Comparison of ENCODE assay signal across 8 cellular contexts in genomic region chr14:89618309-89618708, GRCh38.
DNase-seq lines count a peak whose midpoint lies in the region; ATAC-seq and TF ChIP-seq lines count a peak whose summit lies in the region.

No MANE protein-coding gene starts in this region.

- H3K9me3 ChIP-seq in neutrophil, result no peaks in the 10 kb centered on the region

- H3K27me3 ChIP-seq in foreskin keratinocyte (no peaks in the 10 kb centered on the region), neutrophil (no peaks in the 10 kb centered on the region)

- no peaks in the 10 kb centered on the region for H3K27me3 Mint-ChIP-seq in activated CD4-positive, alpha-beta T cell treated with anti-CD3 and anti-CD28 coated beads for 36 hours
- no peaks in the 10 kb centered on the region for H3K27me3 Mint-ChIP-seq in T-helper 2 cell treated with Interferon-gamma antibody and Interleukin-4, amounts not matched to agents 5 μg/mL and 100 μg/mL, for 36 hours (ENCODE audit: low read depth)

- H3K27ac ChIP-seq in foreskin keratinocyte (peak overlapping the region; percentile 55), neutrophil (peak overlapping the region; percentile 86)

- peaks cover 9% of the 10 kb centered on the region for H3K36me3 Mint-ChIP-seq in activated CD4-positive, alpha-beta T cell treated with anti-CD3 and anti-CD28 coated beads for 36 hours (ENCODE audit: low read depth)
- H3K36me3 Mint-ChIP-seq in T-helper 2 cell treated with Interferon-gamma antibody and Interleukin-4, amounts not matched to agents 5 μg/mL and 100 μg/mL, for 36 hours (ENCODE audit: low read depth), result peaks cover 16% of the 10 kb centered on the region

- TF ChIP-seq CTCF in foreskin keratinocyte (conservative IDR thresholded peaks at IDR 0.05), result no peak
- TF ChIP-seq CTCF in neutrophil (IDR thresholded peaks at IDR 0.05), result no peak

- CTCF ChIA-PET in activated CD4-positive, alpha-beta T cell treated with anti-CD3 and anti-CD28 coated beads for 36 hours (lab: Charles Lee), result interaction anchor here (1.0 kb wide), 2 partner anchors 170 to 188 kb away, joined by 3 to 4 read pairs; no protein-coding TSS in a partner anchor

- H3K27ac Mint-ChIP-seq in activated CD4-positive, alpha-beta T cell treated with anti-CD3 and anti-CD28 coated beads for 36 hours, result peak overlapping the region; percentile 97
- H3K27ac Mint-ChIP-seq in T-helper 2 cell treated with Interferon-gamma antibody and Interleukin-4, amounts not matched to agents 5 μg/mL and 100 μg/mL, for 36 hours, result peak overlapping the region; percentile 94

- peaks cover 72% of the 10 kb centered on the region for H3K4me1 Mint-ChIP-seq in activated CD4-positive, alpha-beta T cell treated with anti-CD3 and anti-CD28 coated beads for 36 hours
- peaks cover 66% of the 10 kb centered on the region for H3K4me1 Mint-ChIP-seq in T-helper 2 cell treated with Interferon-gamma antibody and Interleukin-4, amounts not matched to agents 5 μg/mL and 100 μg/mL, for 36 hours (ENCODE audit: low read depth)

- POLR2A ChIA-PET in activated CD4-positive, alpha-beta T cell treated with anti-CD3 and anti-CD28 coated beads for 36 hours (lab: Charles Lee), result interaction anchor here (0.6 to 1.5 kb wide), 3 partner anchors 34 to 200 kb away, joined by 3 to 5 read pairs (median 3); no protein-coding TSS in a partner anchor

- H3K9me3 Mint-ChIP-seq in activated CD4-positive, alpha-beta T cell treated with anti-CD3 and anti-CD28 coated beads for 36 hours (ENCODE audit: low read depth), result no peaks in the 10 kb centered on the region
- H3K9me3 Mint-ChIP-seq in T-helper 2 cell treated with Interferon-gamma antibody and Interleukin-4, amounts not matched to agents 5 μg/mL and 100 μg/mL, for 36 hours, result no peaks in the 10 kb centered on the region

- peak overlapping the region; percentile 65 to 78 for H3K4me3 ChIP-seq in neutrophil (ENCODE audit: low read depth in 1 of 2, low read length in 1 of 2)

- H3K36me3 ChIP-seq in neutrophil, result no peaks in the 10 kb centered on the region

- intact Hi-C loops in activated CD4-positive, alpha-beta T cell treated with anti-CD3 and anti-CD28 coated beads for 36 hours (cut with DNase I, micrococcal nuclease), result loop anchor here (5.0 to 10.0 kb wide), 7 partner anchors 84 to 1614 kb away; partner anchors contain the start of genes GPR65 (in 1 of the 2), RPS6KA5 (in 1 of the 2) and TDP1 (in 1 of the 2)

- H3K4me3 Mint-ChIP-seq in activated CD4-positive, alpha-beta T cell treated with anti-CD3 and anti-CD28 coated beads for 36 hours, result peak overlapping the region; percentile 95
- H3K4me3 Mint-ChIP-seq in T-helper 2 cell treated with Interferon-gamma antibody and Interleukin-4, amounts not matched to agents 5 μg/mL and 100 μg/mL, for 36 hours, result peak overlapping the region; percentile 93

- DNase-seq in activated CD4-positive, alpha-beta T cell treated with anti-CD3 and anti-CD28 coated beads for 36 hours, result no peak
- no peak for DNase-seq in activated CD4-positive, alpha-beta T cell treated with anti-CD3 and anti-CD28 coated beads for 4 hours
- DNase-seq in T-helper 2 cell treated with Interferon-gamma antibody and Interleukin-4, amounts not matched to agents 5 μg/mL and 100 μg/mL, for 36 hours (ENCODE audit: low spot score), result no peak
- DNase-seq in foreskin keratinocyte, result peak in 1 of 2 donors; percentile 18
- no peak for DNase-seq in HPDE6-E6E7 (ENCODE audit: extremely low spot score)

- H3K4me1 ChIP-seq in foreskin keratinocyte (peaks cover 9% of the 10 kb centered on the region), neutrophil (ENCODE audit: control insufficient read depth in 1 of 2, insufficient read depth in 1 of 2, low read depth in 1 of 2, low read length in 1 of 2) (peaks cover 44 to 51% of the 10 kb centered on the region in 2 experiments)

- no peak for ATAC-seq in activated CD4-positive, alpha-beta T cell treated with anti-CD3 and anti-CD28 coated beads for 36 hours
- no peak for ATAC-seq in foreskin keratinocyte
- no peak for ATAC-seq in HG02973 (IDR thresholded peaks at IDR 0.05; ENCODE audit: unreplicated experiment)
- ATAC-seq in HG02642 (IDR thresholded peaks at IDR 0.05; ENCODE audit: poor library complexity, unreplicated experiment), result no peak
